Comparison of ENCODE assay signal across 7 cellular contexts in the genomic region with DNA sequence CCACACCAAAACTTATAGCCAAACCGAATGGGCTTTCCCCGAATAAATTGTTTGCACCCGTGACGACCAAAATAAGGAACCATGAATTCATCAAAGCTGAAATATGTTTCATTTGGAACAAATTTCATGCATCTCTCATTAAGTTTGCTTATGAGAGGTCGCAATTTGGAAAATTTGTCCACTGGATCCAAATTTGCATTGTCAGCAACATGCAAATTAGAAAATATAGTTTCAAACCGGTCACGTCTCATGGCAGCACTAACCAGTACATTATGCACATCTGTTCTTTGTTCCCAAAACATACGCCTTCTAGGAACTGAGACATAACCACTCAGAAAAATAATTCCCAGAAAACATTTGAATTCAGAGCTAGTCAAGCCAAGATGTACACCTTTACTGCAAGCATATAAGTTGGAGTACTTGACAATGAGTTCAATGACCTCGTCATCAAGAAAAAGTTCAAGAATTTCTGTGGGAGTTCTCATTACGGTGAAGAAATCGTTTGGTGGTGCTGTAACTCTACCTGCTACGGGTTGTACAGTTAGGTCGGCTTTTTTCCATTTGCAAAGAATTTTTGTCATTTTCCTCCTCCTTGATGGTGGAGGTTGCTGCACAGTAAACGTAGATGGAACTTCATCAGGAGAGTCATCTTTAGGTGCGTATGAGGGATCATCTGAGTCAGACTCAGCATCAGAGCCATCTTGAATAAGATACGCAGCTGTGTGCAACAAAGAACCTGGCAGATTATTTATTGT.
"Had no signal": no experiment of that assay in that cellular context is flagged by ENCODE, and none has a peak within 500 bp of the region (broad histone marks: within the 10 kb centered on the region; RNA-seq: fewer than 3 reads in every experiment).

No MANE protein-coding gene starts in this region.

- ATAC-seq: GM23338 had no signal

- H3K4me3 ChIP-seq: GM23338 had no signal

- DNase-seq: H9, HCEC 1CT, KBM-7 had no signal

- FAIRE-seq: H1, H54, HTR-8/SVneo had no signal

- H2AFZ ChIP-seq: GM23338 had no signal

- H3K4me2 ChIP-seq: GM23338 had no signal
